ENCODE assay signal across 19 cellular contexts in genomic region chr10:119533473-119533872, GRCh38. TPM values are rescaled to one million over a fixed set of nuclear protein-coding genes. Genes with fewer than 3 reads are reported as not detected.
DNase-seq lines count a peak whose midpoint lies in the region; ATAC-seq, FAIRE-seq and TF ChIP-seq lines count a peak whose summit lies in the region.
"Had no signal": no experiment of that assay in that cellular context is flagged by ENCODE, and none has a peak within 500 bp of the region (broad histone marks: within the 10 kb centered on the region; RNA-seq: fewer than 3 reads in every experiment).

No MANE protein-coding gene starts in this region.

- H3K4me1 Mint-ChIP-seq in activated T-cell treated with anti-CD3 and anti-CD28 coated beads, Interleukin-2, amount 50 U/mL, for 72 hours (ENCODE audit: low read depth): peaks cover 87% of the 10 kb centered on the region
- H3K4me1 Mint-ChIP-seq in naive thymus-derived CD8-positive, alpha-beta T cell: peaks cover 38 to 94% (median 85%) of the 10 kb centered on the region in 4 donors
- H3K4me1 Mint-ChIP-seq in stimulated activated memory B cell treated with anti-CD40 and anti-IgM and Interleukin-4, amounts not matched to agents 10 μg/mL and 1 μg/mL and 100 μg/mL, for 72 hours: peaks cover 37% of the 10 kb centered on the region

- WGBS in K562 (ENCODE audit: insufficient coverage, low coverage, missing lambda C conversion rate): 84% methylated on average over 2 of the region's 2 CpGs

- TF ChIP-seq EP300 in K562 (IDR thresholded peaks at IDR 0.05; ENCODE audit: low read length): no peak

- H3K27ac ChIP-seq in HEK293 (ENCODE audit: extremely low read depth, low read depth, low read length): no peak overlapping the region
- H3K27ac ChIP-seq in K562 (ENCODE audit: extremely low read depth, low read depth, low read length): no peak overlapping the region
- H3K27ac ChIP-seq: BLaER1 treated with 17β-estradiol and CSF1 and Interleukin-3, amounts not matched to agents 10 nM and 100 nM had no signal

- POLR2A ChIA-PET in HEK293 (lab: Yijun Ruan, JAX): interaction anchor here (0.6 to 2.8 kb wide), 2 partner anchors 9 to 74 kb away, joined by 3 to 9 read pairs; partner anchors contain the start of gene RGS10
- POLR2A ChIA-PET in K562 (lab: Yijun Ruan, JAX): no interaction called here
- POLR2A ChIA-PET in naive thymus-derived CD8-positive, alpha-beta T cell (lab: Charles Lee): interaction anchor here (3.2 to 16.6 kb wide), 3 partner anchors 9 to 27 kb away, joined by 17 to 674 read pairs (median 33); partner anchors contain the start of gene RGS10

- H3K4me3 Mint-ChIP-seq in activated T-cell treated with anti-CD3 and anti-CD28 coated beads, Interleukin-2, amount 50 U/mL, for 72 hours: peak overlapping the region; percentile 31 to 40
- peak overlapping the region in 9 of 10 donors; percentile 19 to 71 (median 59) for H3K4me3 Mint-ChIP-seq in naive thymus-derived CD8-positive, alpha-beta T cell
- no peak overlapping the region for H3K4me3 Mint-ChIP-seq in stimulated activated memory B cell treated with anti-CD40 and anti-IgM and Interleukin-4, amounts not matched to agents 10 μg/mL and 1 μg/mL and 100 μg/mL, for 72 hours

- H3K36me3 ChIP-seq in HEK293 (ENCODE audit: control insufficient read depth in 2 of 2, insufficient read depth in 1 of 2, low read length in 2 of 2) (no peaks in the 10 kb centered on the region; a peak in 1 of 3 replicates), K562 (ENCODE audit: control insufficient read depth, insufficient read depth, low read length) (peaks cover 22% of the 10 kb centered on the region; the same call in 1 of the 3 replicates)

- no peak for TF ChIP-seq RAD21 in K562 (CRISPR knock-in tag; conservative IDR thresholded peaks at IDR 0.05 in 1 of 2, IDR thresholded peaks at IDR 0.05 in 1 of 2)

- H3K27me3 Mint-ChIP-seq in activated T-cell treated with anti-CD3 and anti-CD28 coated beads, Interleukin-2, amount 50 U/mL, for 72 hours (ENCODE audit: low read depth): no peaks in the 10 kb centered on the region
- no peaks in the 10 kb centered on the region for H3K27me3 Mint-ChIP-seq in naive thymus-derived CD8-positive, alpha-beta T cell
- no peaks in the 10 kb centered on the region for H3K27me3 Mint-ChIP-seq in stimulated activated memory B cell treated with anti-CD40 and anti-IgM and Interleukin-4, amounts not matched to agents 10 μg/mL and 1 μg/mL and 100 μg/mL, for 72 hours

- H3K9me3 Mint-ChIP-seq in activated T-cell treated with anti-CD3 and anti-CD28 coated beads, Interleukin-2, amount 50 U/mL, for 72 hours: no peaks in the 10 kb centered on the region
- no peaks in the 10 kb centered on the region for H3K9me3 Mint-ChIP-seq in naive thymus-derived CD8-positive, alpha-beta T cell
- H3K9me3 Mint-ChIP-seq in stimulated activated memory B cell treated with anti-CD40 and anti-IgM and Interleukin-4, amounts not matched to agents 10 μg/mL and 1 μg/mL and 100 μg/mL, for 72 hours: no peaks in the 10 kb centered on the region

- no peak for TF ChIP-seq POLR2A in K562 (conservative IDR thresholded peaks at IDR 0.05)

- H3K4me2 ChIP-seq in K562 (ENCODE audit: insufficient read depth, low read length): no peak overlapping the region

- in situ Hi-C loops in K562 (cut with MboI): no loop called here

- no peak for TF ChIP-seq CTCF in HEK293 (tag by site-specific recombination; IDR thresholded peaks at IDR 0.05)
- no peak for TF ChIP-seq CTCF in K562 (IDR thresholded peaks at IDR 0.05 in 2 of 3, conservative IDR thresholded peaks at IDR 0.05 in 1 of 3; ENCODE audit: insufficient read depth in 2 of 3, low read depth in 1 of 3, low read length in 3 of 3)

- no peak for DNase-seq in activated T-cell treated with anti-CD3 and anti-CD28 coated beads, Interleukin-2, amount 50 U/mL, for 72 hours
- DNase-seq in activated T-cell treated with anti-CD3 and anti-CD28 coated beads, Interleukin-2, amount 50 U/mL, for 48 hours: no peak
- DNase-seq in K562 (ENCODE audit: extremely low read depth in 1 of 4, low spot score in 3 of 4) (no peak), left cardiac atrium (no peak), DMS53 treated with DMSO at 0.1 percent for 48 hours (lab: John Stamatoyannopoulos, UW; ENCODE audit: unreplicated experiment) (no peak)
- DNase-seq in naive thymus-derived CD8-positive, alpha-beta T cell: no peak
- DNase-seq: MM.1S, NCI-H1092 treated with DMSO at 0.1 percent for 48 hours, NCI-H2227 treated with DMSO at 0.1 percent for 48 hours, NCI-H524, SHP77 treated with DMSO at 0.1 percent for 48 hours had no signal

- peaks cover 8% of the 10 kb centered on the region; the same call in 1 of the 2 replicates for H3K4me1 ChIP-seq in HEK293 (ENCODE audit: control insufficient read depth, insufficient read depth, low read length)
- peaks cover 8 to 20% of the 10 kb centered on the region in 2 experiments for H3K4me1 ChIP-seq in K562 (replicated peaks in 1 of 2; ENCODE audit: control insufficient read depth in 2 of 2, insufficient read depth in 2 of 2, low read length in 2 of 2)

- no peak overlapping the region for H3K4me3 ChIP-seq in HEK293 (ENCODE audit: low read depth, low read length)
- H3K4me3 ChIP-seq in K562: no peak overlapping the region
- H3K4me3 ChIP-seq: BLaER1 treated with 17β-estradiol and CSF1 and Interleukin-3, amounts not matched to agents 10 nM and 100 nM had no signal

- peak; percentile 11 for FAIRE-seq in K562 (lab: Jason Lieb, UNC)
- FAIRE-seq: A204.1, GM12891, GM18507, H1, HepG2 had no signal

- no TSS peak for BruUV-seq in K562 (replicated peaks; lab: Mats Ljungman, UMichigan)

- H3K27me3 ChIP-seq in K562 (ENCODE audit: control insufficient read depth in 2 of 2, insufficient read depth in 2 of 2, low read length in 2 of 2): no peaks in the 10 kb centered on the region
- H3K27me3 ChIP-seq: BLaER1 treated with 17β-estradiol and CSF1 and Interleukin-3, amounts not matched to agents 10 nM and 100 nM had no signal

- CTCF ChIA-PET in HEK293 (lab: Yijun Ruan, JAX) (interaction anchor here (0.7 to 1.1 kb wide), 3 partner anchors 9 to 328 kb away, joined by 3 to 6 read pairs (median 5); partner anchors contain the start of gene RGS10), K562 (lab: Yijun Ruan, JAX; ENCODE audit: low intra/inter-chr PET ratio) (no interaction called here)

- H3K9me3 ChIP-seq in HEK293 (ENCODE audit: control insufficient read depth, insufficient read depth, low read depth, low read length): no peaks in the 10 kb centered on the region
- no peaks in the 10 kb centered on the region for H3K9me3 ChIP-seq in K562 (replicated peaks; ENCODE audit: control insufficient read depth, insufficient read depth, low read depth, low read length)
- H3K9me3 ChIP-seq: BLaER1 treated with 17β-estradiol and CSF1 and Interleukin-3, amounts not matched to agents 10 nM and 100 nM had no signal

- 0 out of 2 replicates have a peak, but pooled peaks cover 3% of the 10 kb centered on the region for H4K20me1 ChIP-seq in K562 (replicated peaks; ENCODE audit: control insufficient read depth, insufficient read depth, low read length)

- H3K9ac ChIP-seq in K562 (ENCODE audit: insufficient read depth in 1 of 2, low read depth in 2 of 2, low read length in 2 of 2): no peak overlapping the region
- H3K9ac ChIP-seq: BLaER1 treated with 17β-estradiol and CSF1 and Interleukin-3, amounts not matched to agents 10 nM and 100 nM had no signal

- intact Hi-C loops in K562 (cut with micrococcal nuclease): no loop called here
- intact Hi-C loops in left cardiac atrium (cut with DNase I): no loop called here

- ATAC-seq in activated T-cell treated with anti-CD3 and anti-CD28 coated beads, Interleukin-2, amount 50 U/mL, for 72 hours (replicated peaks in 1 of 2): no peak
- ATAC-seq in K562 (no peak), left cardiac atrium (no peak)
- ATAC-seq in naive thymus-derived CD8-positive, alpha-beta T cell: no peak
- ATAC-seq in stimulated activated memory B cell treated with anti-CD40 and anti-IgM and Interleukin-4, amounts not matched to agents 10 μg/mL and 1 μg/mL and 100 μg/mL, for 72 hours: no peak
- ATAC-seq: HepG2 had no signal

- peaks cover 2 to 10% of the 10 kb centered on the region in 2 donors for H3K36me3 Mint-ChIP-seq in activated T-cell treated with anti-CD3 and anti-CD28 coated beads, Interleukin-2, amount 50 U/mL, for 72 hours (ENCODE audit: insufficient read depth in 2 of 2)
- peaks cover 0 to 43% (median 0%) of the 10 kb centered on the region in 3 donors for H3K36me3 Mint-ChIP-seq in naive thymus-derived CD8-positive, alpha-beta T cell
- peaks cover 6% of the 10 kb centered on the region for H3K36me3 Mint-ChIP-seq in stimulated activated memory B cell treated with anti-CD40 and anti-IgM and Interleukin-4, amounts not matched to agents 10 μg/mL and 1 μg/mL and 100 μg/mL, for 72 hours

- H3K79me2 ChIP-seq in K562 (ENCODE audit: control insufficient read depth, insufficient read depth, low read length): peaks cover 83% of the 10 kb centered on the region

- H3K9me1 ChIP-seq in K562 (ENCODE audit: control insufficient read depth, insufficient read depth, low read length): peaks cover 2% of the 10 kb centered on the region

- H2AFZ ChIP-seq in K562 (ENCODE audit: low read depth, low read length): no peak overlapping the region

- H3K27ac Mint-ChIP-seq in activated T-cell treated with anti-CD3 and anti-CD28 coated beads, Interleukin-2, amount 50 U/mL, for 72 hours: no peak overlapping the region
- H3K27ac Mint-ChIP-seq in naive thymus-derived CD8-positive, alpha-beta T cell: peak overlapping the region in 9 of 10 donors; percentile 45 to 88 (median 83)
- no peak overlapping the region for H3K27ac Mint-ChIP-seq in stimulated activated memory B cell treated with anti-CD40 and anti-IgM and Interleukin-4, amounts not matched to agents 10 μg/mL and 1 μg/mL and 100 μg/mL, for 72 hours

RNA-seq across cellular contexts. Expression of gene RGS10, which starts 9.0 kb away (rescaled TPM):
- 100 to 1,000 TPM; 161 to 208 TPM for total RNA-seq in activated T-cell treated with anti-CD3 and anti-CD28 coated beads, Interleukin-2, amount 50 U/mL, for 72 hours
- total RNA-seq in K562 (2011; cell fraction: chromatin; rRNA removed; ENCODE audit: low replicate concordance): 9.5 and 17.1 TPM in 2 replicates
- 9.5 and 11.8 TPM in 2 replicates for total RNA-seq in K562 (2011; cell fraction: nucleolus; rRNA removed)
- total RNA-seq in K562 (2011; cell fraction: nucleoplasm; rRNA removed): 15.0 and 25.7 TPM in 2 replicates
- total RNA-seq in K562 (2014; rRNA removed): 47.6 and 61.8 TPM in 2 replicates
- 67.5 and 76.1 TPM in 2 replicates for total RNA-seq in K562 (2014; rRNA removed; fragmentation: Illumina TruSeq; extraction: Trizol)
- 62.1 and 62.4 TPM in 2 replicates for total RNA-seq in K562 (2015; rRNA removed; fragmentation: Illumina TruSeq; extraction: Trizol)
- 56.6 and 59.1 TPM in 2 replicates for total RNA-seq in K562 (2021)
- polyA plus RNA-seq in K562 (2011; rRNA removed): 89.3 and 123 TPM in 2 replicates
- 23.5 and 39.7 TPM in 2 replicates for polyA plus RNA-seq in K562 (2011; cell fraction: cytosol; rRNA removed)
- polyA plus RNA-seq in K562 (2011; cell fraction: nucleus; rRNA removed): 17.6 and 25.4 TPM in 2 replicates
- 72.6 and 102 TPM in 2 replicates for polyA plus RNA-seq in K562 (2012)
- polyA plus RNA-seq in K562 (2014; fragmentation: Illumina TruSeq; extraction: Trizol): 81.1 and 91.4 TPM in 2 replicates
- polyA plus RNA-seq in K562 (2014; fragmentation: Nextera tagmentation; extraction: Ambion mirVana): 10 to 100 TPM; 31.9 to 43.7 TPM
- 79.2 and 104 TPM in 2 replicates for polyA plus RNA-seq in K562 (2014; rRNA removed)
- 48.6 and 52.8 TPM in 2 replicates for polyA minus RNA-seq in K562 (2011; rRNA and poly(A)+ RNA removed)
- 21.9 and 24.2 TPM in 2 replicates for polyA minus RNA-seq in K562 (2011; cell fraction: cytosol; rRNA and poly(A)+ RNA removed)
- polyA minus RNA-seq in K562 (2011; cell fraction: nucleus; rRNA and poly(A)+ RNA removed): 4.6 and 9.9 TPM in 2 replicates
- 100 to 1,000 TPM; 251 to 268 TPM for total RNA-seq in naive thymus-derived CD8-positive, alpha-beta T cell
- polyA plus RNA-seq in naive thymus-derived CD8-positive, alpha-beta T cell: 100 to 1,000 TPM; 409 to 533 (median 504) TPM
- total RNA-seq in left cardiac atrium: 10 to 100 TPM in 1 of 2 donors, 1 to 10 TPM in 1; 7.0 to 12.5 TPM

Comparison
In these comparisons a context has a peak if more than half of its experiments do, and no peak if none do; other contexts are left out.
1. H3K27ac Mint-ChIP-seq: peak in naive thymus-derived CD8-positive, alpha-beta T cell (9 of 10); none in activated T-cell treated with anti-CD3 and anti-CD28 coated beads, Interleukin-2, amount 50 U/mL, for 72 hours (single experiment) and stimulated activated memory B cell treated with anti-CD40 and anti-IgM and Interleukin-4, amounts not matched to agents 10 μg/mL and 1 μg/mL and 100 μg/mL, for 72 hours (single experiment).